In genomic region chr20:32040142-32040953, GRCh38 we compare ENCODE assay signal across 1 cellular context.
TF ChIP-seq lines count a peak whose summit lies in the region.

No MANE protein-coding gene starts in this region.

TF ChIP-seq in HepG2, 621 proteins besides CTCF, POLR2A, EP300 and RAD21 (continued from another document):
- TF ChIP-seq RERE (CRISPR knock-in tag; IDR thresholded peaks at IDR 0.05; ENCODE audit: low read depth) (no peak), MAFK (conservative IDR thresholded peaks at IDR 0.05 in 1 of 2, IDR thresholded peaks at IDR 0.05 in 1 of 2; ENCODE audit: low read length in 2 of 2) (peak; percentile 43 to 74; a peak in 3 of 4 replicates), ZBTB43 (CRISPR knock-in tag; conservative IDR thresholded peaks at IDR 0.05) (no peak), ZNF124 (CRISPR knock-in tag; IDR thresholded peaks at IDR 0.05) (no peak), ZHX1 (CRISPR knock-in tag; IDR thresholded peaks at IDR 0.05; ENCODE audit: low read depth) (no peak), ZNF17 (CRISPR knock-in tag; IDR thresholded peaks at IDR 0.05) (no peak), XRCC5 (optimal IDR thresholded peaks at IDR 0.05; ENCODE audit: low read length) (no peak), ZNF251 (CRISPR knock-in tag; IDR thresholded peaks at IDR 0.05) (no peak), NFAT5 (CRISPR knock-in tag; IDR thresholded peaks at IDR 0.05) (no peak), ZNF414 (CRISPR knock-in tag; IDR thresholded peaks at IDR 0.05) (no peak), MAFF (IDR thresholded peaks at IDR 0.05; ENCODE audit: low read depth, low read length) (peak; percentile 28; the same call in 1 of the 2 replicates), TFAP4 (IDR thresholded peaks at IDR 0.05; ENCODE audit: borderline replicate concordance, low read depth) (peak; percentile 40; the same call in 1 of the 2 replicates)
TF ChIP-seq in HepG2: peak in this region for 4.
